ENCODE assay signal across 1 cellular context in the genomic region with DNA sequence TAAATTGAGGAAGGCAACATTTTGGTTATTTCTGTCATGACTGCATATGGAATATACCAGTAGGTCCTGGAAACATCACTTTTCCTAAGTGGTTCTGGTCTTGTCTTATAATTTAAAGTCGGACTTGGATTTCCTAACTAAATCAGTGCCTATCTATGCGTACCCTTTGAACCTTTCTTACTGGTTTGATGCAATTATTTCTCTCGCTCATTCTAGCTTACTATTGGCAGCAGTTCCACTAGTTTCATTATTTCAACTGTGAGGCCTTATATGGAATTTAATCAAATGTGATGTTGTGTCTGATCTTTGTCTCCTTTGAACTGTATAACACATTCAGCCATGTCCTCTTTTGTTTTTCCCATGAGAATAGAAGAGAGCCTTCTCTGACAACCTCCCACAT.
TF ChIP-seq lines count a peak whose summit lies in the region.

No MANE protein-coding gene starts in this region.

TF ChIP-seq in GM23338, 12 proteins besides CTCF, POLR2A, EP300 and RAD21 (continued from another document):
- TF ChIP-seq, protein P1, sequence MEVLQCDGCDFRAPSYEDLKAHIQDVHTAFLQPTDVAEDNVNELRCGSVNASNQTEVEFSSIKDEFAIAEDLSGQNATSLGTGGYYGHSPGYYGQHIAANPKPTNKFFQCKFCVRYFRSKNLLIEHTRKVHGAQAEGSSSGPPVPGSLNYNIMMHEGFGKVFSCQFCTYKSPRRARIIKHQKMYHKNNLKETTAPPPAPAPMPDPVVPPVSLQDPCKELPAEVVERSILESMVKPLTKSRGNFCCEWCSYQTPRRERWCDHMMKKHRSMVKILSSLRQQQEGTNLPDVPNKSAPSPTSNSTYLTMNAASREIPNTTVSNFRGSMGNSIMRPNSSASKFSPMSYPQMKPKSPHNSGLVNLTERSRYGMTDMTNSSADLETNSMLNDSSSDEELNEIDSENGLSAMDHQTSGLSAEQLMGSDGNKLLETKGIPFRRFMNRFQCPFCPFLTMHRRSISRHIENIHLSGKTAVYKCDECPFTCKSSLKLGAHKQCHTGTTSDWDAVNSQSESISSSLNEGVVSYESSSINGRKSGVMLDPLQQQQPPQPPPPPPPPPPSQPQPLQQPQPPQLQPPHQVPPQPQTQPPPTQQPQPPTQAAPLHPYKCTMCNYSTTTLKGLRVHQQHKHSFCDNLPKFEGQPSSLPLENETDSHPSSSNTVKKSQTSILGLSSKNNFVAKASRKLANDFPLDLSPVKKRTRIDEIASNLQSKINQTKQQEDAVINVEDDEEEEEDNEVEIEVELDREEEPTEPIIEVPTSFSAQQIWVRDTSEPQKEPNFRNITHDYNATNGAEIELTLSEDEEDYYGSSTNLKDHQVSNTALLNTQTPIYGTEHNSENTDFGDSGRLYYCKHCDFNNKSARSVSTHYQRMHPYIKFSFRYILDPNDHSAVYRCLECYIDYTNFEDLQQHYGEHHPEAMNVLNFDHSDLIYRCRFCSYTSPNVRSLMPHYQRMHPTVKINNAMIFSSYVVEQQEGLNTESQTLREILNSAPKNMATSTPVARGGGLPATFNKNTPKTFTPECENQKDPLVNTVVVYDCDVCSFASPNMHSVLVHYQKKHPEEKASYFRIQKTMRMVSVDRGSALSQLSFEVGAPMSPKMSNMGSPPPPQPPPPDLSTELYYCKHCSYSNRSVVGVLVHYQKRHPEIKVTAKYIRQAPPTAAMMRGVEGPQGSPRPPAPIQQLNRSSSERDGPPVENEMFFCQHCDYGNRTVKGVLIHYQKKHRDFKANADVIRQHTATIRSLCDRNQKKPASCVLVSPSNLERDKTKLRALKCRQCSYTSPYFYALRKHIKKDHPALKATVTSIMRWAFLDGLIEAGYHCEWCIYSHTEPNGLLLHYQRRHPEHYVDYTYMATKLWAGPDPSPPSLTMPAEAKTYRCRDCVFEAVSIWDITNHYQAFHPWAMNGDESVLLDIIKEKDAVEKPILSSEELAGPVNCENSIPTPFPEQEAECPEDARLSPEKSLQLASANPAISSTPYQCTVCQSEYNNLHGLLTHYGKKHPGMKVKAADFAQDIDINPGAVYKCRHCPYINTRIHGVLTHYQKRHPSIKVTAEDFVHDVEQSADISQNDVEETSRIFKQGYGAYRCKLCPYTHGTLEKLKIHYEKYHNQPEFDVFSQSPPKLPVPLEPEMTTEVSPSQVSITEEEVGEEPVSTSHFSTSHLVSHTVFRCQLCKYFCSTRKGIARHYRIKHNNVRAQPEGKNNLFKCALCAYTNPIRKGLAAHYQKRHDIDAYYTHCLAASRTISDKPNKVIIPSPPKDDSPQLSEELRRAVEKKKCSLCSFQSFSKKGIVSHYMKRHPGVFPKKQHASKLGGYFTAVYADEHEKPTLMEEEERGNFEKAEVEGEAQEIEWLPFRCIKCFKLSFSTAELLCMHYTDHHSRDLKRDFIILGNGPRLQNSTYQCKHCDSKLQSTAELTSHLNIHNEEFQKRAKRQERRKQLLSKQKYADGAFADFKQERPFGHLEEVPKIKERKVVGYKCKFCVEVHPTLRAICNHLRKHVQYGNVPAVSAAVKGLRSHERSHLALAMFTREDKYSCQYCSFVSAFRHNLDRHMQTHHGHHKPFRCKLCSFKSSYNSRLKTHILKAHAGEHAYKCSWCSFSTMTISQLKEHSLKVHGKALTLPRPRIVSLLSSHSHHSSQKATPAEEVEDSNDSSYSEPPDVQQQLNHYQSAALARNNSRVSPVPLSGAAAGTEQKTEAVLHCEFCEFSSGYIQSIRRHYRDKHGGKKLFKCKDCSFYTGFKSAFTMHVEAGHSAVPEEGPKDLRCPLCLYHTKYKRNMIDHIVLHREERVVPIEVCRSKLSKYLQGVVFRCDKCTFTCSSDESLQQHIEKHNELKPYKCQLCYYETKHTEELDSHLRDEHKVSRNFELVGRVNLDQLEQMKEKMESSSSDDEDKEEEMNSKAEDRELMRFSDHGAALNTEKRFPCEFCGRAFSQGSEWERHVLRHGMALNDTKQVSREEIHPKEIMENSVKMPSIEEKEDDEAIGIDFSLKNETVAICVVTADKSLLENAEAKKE (CRISPR knock-in tag; IDR thresholded peaks at IDR 0.05) = no peak
- TF ChIP-seq JUNB (IDR thresholded peaks at IDR 0.05; ENCODE audit: unreplicated experiment) (no peak), NANOG (IDR thresholded peaks at IDR 0.05; ENCODE audit: borderline replicate concordance) (no peak), ZNF114 (CRISPR knock-in tag; IDR thresholded peaks at IDR 0.05) (no peak), STAT1 (IDR thresholded peaks at IDR 0.05; ENCODE audit: unreplicated experiment) (no peak)
